Comparison of ENCODE assay signal across 1 cellular context in the genomic region with DNA sequence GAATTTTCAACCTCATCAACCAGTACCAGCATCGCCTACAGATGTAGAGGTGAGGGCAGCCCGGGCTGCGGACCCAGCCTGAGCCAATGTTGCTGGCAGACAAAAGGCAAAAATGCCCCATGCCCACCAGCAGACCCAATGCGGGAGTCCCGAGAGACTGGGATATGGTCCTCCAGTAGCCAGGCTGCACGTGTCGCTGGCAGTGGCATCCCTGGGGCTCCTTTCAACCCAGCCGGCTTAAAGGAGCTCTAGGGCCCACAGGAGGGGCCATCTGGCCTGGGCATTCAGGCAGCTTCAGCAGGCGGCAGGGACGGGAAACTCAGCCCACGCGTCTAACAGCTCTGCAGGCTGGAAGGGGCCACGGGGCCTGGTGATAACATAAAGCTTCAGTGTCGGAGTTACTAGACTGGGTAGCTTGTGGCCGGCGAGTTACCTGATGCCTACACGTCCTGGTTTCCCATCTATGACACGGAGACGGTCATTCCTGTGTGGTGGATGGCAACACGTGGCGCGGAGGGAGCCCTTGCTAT.
TF ChIP-seq lines count a peak whose summit lies in the region.

No MANE protein-coding gene starts in this region.

TF ChIP-seq in GM23338, 12 proteins besides CTCF, POLR2A, EP300 and RAD21 (continued from another document):
- TF ChIP-seq, protein P1, sequence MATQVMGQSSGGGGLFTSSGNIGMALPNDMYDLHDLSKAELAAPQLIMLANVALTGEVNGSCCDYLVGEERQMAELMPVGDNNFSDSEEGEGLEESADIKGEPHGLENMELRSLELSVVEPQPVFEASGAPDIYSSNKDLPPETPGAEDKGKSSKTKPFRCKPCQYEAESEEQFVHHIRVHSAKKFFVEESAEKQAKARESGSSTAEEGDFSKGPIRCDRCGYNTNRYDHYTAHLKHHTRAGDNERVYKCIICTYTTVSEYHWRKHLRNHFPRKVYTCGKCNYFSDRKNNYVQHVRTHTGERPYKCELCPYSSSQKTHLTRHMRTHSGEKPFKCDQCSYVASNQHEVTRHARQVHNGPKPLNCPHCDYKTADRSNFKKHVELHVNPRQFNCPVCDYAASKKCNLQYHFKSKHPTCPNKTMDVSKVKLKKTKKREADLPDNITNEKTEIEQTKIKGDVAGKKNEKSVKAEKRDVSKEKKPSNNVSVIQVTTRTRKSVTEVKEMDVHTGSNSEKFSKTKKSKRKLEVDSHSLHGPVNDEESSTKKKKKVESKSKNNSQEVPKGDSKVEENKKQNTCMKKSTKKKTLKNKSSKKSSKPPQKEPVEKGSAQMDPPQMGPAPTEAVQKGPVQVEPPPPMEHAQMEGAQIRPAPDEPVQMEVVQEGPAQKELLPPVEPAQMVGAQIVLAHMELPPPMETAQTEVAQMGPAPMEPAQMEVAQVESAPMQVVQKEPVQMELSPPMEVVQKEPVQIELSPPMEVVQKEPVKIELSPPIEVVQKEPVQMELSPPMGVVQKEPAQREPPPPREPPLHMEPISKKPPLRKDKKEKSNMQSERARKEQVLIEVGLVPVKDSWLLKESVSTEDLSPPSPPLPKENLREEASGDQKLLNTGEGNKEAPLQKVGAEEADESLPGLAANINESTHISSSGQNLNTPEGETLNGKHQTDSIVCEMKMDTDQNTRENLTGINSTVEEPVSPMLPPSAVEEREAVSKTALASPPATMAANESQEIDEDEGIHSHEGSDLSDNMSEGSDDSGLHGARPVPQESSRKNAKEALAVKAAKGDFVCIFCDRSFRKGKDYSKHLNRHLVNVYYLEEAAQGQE (IDR thresholded peaks at IDR 0.05; ENCODE audit: unreplicated experiment) = no peak
- TF ChIP-seq NANOG (IDR thresholded peaks at IDR 0.05; ENCODE audit: borderline replicate concordance) = no peak
- TF ChIP-seq, protein P2, sequence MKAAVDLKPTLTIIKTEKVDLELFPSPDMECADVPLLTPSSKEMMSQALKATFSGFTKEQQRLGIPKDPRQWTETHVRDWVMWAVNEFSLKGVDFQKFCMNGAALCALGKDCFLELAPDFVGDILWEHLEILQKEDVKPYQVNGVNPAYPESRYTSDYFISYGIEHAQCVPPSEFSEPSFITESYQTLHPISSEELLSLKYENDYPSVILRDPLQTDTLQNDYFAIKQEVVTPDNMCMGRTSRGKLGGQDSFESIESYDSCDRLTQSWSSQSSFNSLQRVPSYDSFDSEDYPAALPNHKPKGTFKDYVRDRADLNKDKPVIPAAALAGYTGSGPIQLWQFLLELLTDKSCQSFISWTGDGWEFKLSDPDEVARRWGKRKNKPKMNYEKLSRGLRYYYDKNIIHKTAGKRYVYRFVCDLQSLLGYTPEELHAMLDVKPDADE (IDR thresholded peaks at IDR 0.05) = no peak
- TF ChIP-seq, protein P3, sequence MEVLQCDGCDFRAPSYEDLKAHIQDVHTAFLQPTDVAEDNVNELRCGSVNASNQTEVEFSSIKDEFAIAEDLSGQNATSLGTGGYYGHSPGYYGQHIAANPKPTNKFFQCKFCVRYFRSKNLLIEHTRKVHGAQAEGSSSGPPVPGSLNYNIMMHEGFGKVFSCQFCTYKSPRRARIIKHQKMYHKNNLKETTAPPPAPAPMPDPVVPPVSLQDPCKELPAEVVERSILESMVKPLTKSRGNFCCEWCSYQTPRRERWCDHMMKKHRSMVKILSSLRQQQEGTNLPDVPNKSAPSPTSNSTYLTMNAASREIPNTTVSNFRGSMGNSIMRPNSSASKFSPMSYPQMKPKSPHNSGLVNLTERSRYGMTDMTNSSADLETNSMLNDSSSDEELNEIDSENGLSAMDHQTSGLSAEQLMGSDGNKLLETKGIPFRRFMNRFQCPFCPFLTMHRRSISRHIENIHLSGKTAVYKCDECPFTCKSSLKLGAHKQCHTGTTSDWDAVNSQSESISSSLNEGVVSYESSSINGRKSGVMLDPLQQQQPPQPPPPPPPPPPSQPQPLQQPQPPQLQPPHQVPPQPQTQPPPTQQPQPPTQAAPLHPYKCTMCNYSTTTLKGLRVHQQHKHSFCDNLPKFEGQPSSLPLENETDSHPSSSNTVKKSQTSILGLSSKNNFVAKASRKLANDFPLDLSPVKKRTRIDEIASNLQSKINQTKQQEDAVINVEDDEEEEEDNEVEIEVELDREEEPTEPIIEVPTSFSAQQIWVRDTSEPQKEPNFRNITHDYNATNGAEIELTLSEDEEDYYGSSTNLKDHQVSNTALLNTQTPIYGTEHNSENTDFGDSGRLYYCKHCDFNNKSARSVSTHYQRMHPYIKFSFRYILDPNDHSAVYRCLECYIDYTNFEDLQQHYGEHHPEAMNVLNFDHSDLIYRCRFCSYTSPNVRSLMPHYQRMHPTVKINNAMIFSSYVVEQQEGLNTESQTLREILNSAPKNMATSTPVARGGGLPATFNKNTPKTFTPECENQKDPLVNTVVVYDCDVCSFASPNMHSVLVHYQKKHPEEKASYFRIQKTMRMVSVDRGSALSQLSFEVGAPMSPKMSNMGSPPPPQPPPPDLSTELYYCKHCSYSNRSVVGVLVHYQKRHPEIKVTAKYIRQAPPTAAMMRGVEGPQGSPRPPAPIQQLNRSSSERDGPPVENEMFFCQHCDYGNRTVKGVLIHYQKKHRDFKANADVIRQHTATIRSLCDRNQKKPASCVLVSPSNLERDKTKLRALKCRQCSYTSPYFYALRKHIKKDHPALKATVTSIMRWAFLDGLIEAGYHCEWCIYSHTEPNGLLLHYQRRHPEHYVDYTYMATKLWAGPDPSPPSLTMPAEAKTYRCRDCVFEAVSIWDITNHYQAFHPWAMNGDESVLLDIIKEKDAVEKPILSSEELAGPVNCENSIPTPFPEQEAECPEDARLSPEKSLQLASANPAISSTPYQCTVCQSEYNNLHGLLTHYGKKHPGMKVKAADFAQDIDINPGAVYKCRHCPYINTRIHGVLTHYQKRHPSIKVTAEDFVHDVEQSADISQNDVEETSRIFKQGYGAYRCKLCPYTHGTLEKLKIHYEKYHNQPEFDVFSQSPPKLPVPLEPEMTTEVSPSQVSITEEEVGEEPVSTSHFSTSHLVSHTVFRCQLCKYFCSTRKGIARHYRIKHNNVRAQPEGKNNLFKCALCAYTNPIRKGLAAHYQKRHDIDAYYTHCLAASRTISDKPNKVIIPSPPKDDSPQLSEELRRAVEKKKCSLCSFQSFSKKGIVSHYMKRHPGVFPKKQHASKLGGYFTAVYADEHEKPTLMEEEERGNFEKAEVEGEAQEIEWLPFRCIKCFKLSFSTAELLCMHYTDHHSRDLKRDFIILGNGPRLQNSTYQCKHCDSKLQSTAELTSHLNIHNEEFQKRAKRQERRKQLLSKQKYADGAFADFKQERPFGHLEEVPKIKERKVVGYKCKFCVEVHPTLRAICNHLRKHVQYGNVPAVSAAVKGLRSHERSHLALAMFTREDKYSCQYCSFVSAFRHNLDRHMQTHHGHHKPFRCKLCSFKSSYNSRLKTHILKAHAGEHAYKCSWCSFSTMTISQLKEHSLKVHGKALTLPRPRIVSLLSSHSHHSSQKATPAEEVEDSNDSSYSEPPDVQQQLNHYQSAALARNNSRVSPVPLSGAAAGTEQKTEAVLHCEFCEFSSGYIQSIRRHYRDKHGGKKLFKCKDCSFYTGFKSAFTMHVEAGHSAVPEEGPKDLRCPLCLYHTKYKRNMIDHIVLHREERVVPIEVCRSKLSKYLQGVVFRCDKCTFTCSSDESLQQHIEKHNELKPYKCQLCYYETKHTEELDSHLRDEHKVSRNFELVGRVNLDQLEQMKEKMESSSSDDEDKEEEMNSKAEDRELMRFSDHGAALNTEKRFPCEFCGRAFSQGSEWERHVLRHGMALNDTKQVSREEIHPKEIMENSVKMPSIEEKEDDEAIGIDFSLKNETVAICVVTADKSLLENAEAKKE (CRISPR knock-in tag; IDR thresholded peaks at IDR 0.05) = no peak
- no peak for TF ChIP-seq CREB1 (CRISPR knock-in tag; IDR thresholded peaks at IDR 0.05; ENCODE audit: low read depth)
- TF ChIP-seq JUNB (IDR thresholded peaks at IDR 0.05; ENCODE audit: unreplicated experiment) = no peak
- no peak for TF ChIP-seq EZH2 (IDR thresholded peaks at IDR 0.05; ENCODE audit: low read depth, unreplicated experiment)
- no peak for TF ChIP-seq POLR2AphosphoS5 (IDR thresholded peaks at IDR 0.05; ENCODE audit: low read depth)
